ENCODE assay signal across 10 cellular contexts in genomic region chr1:9728451-9729295, GRCh38.
A peak's percentile ranks its signal among the peaks of the same experiment; 100 is the strongest.
DNase-seq lines count a peak whose midpoint lies in the region; ATAC-seq lines count a peak whose summit lies in the region.
"Had no signal": no experiment of that assay in that cellular context is flagged by ENCODE, and none has a peak within 500 bp of the region (broad histone marks: within the 10 kb centered on the region; RNA-seq: fewer than 3 reads in every experiment).

No MANE protein-coding gene starts in this region.

- no peaks in the 10 kb centered on the region for H3K9me3 Mint-ChIP-seq in activated T-helper 1 cell treated with anti-CD3 and anti-CD28 coated beads, Interleukin-12 subunit alpha, Interleukin-12 subunit beta, Interleukin-2, Interleukin-4 antibody, amounts not matched to agents 30 ng/mL and 10 ng/mL and 1 ng/mL, durations not matched to agents 14 hours and 24 hours and 36 hours
- no peaks in the 10 kb centered on the region for H3K9me3 Mint-ChIP-seq in stimulated activated naive CD8-positive, alpha-beta T cell treated with anti-CD3 and anti-CD28 coated beads, Interleukin-15, Interleukin-2, amounts not matched to agents 100 ng/mL and 50 ng/mL, for 24 hours

- DNase-seq in activated gamma-delta T cell treated with Interleukin-2 at 50 U/mL for 16 hours (peak; percentile 43), activated gamma-delta T cell (lab: John Stamatoyannopoulos, UW) (no peak), DMS153 (lab: John Stamatoyannopoulos, UW) (no peak)
- peak; percentile 54 for DNase-seq in activated T-helper 1 cell treated with anti-CD3 and anti-CD28 coated beads, Interleukin-12 subunit alpha, Interleukin-12 subunit beta, Interleukin-2, Interleukin-4 antibody, amounts not matched to agents 30 ng/mL and 10 ng/mL and 1 ng/mL, durations not matched to agents 14 hours and 24 hours and 36 hours (ENCODE audit: low spot score)

- ATAC-seq in HG03039 (IDR thresholded peaks at IDR 0.05; ENCODE audit: unreplicated experiment), result no peak
- ATAC-seq in GM18867 (IDR thresholded peaks at IDR 0.05; ENCODE audit: unreplicated experiment), result no peak
- ATAC-seq: A549 had no signal

- H3K36me3 Mint-ChIP-seq in activated T-helper 1 cell treated with anti-CD3 and anti-CD28 coated beads, Interleukin-12 subunit alpha, Interleukin-12 subunit beta, Interleukin-2, Interleukin-4 antibody, amounts not matched to agents 30 ng/mL and 10 ng/mL and 1 ng/mL, durations not matched to agents 14 hours and 24 hours and 36 hours (ENCODE audit: low read depth), result peaks cover 67% of the 10 kb centered on the region
- peaks cover 80% of the 10 kb centered on the region for H3K36me3 Mint-ChIP-seq in stimulated activated naive CD8-positive, alpha-beta T cell treated with anti-CD3 and anti-CD28 coated beads, Interleukin-15, Interleukin-2, amounts not matched to agents 100 ng/mL and 50 ng/mL, for 24 hours (ENCODE audit: low read depth)

- peaks cover 56% of the 10 kb centered on the region for H3K4me1 Mint-ChIP-seq in activated T-helper 1 cell treated with anti-CD3 and anti-CD28 coated beads, Interleukin-12 subunit alpha, Interleukin-12 subunit beta, Interleukin-2, Interleukin-4 antibody, amounts not matched to agents 30 ng/mL and 10 ng/mL and 1 ng/mL, durations not matched to agents 14 hours and 24 hours and 36 hours (ENCODE audit: low read depth)
- peaks cover 69% of the 10 kb centered on the region for H3K4me1 Mint-ChIP-seq in stimulated activated naive CD8-positive, alpha-beta T cell treated with anti-CD3 and anti-CD28 coated beads, Interleukin-15, Interleukin-2, amounts not matched to agents 100 ng/mL and 50 ng/mL, for 24 hours (ENCODE audit: low read depth)

- H3K27ac ChIP-seq in layer of hippocampus (ENCODE audit: low read depth, low read length), result peak overlapping the region; percentile 36
- H3K27ac ChIP-seq: A549 had no signal

- H3K4me3 Mint-ChIP-seq in activated T-helper 1 cell treated with anti-CD3 and anti-CD28 coated beads, Interleukin-12 subunit alpha, Interleukin-12 subunit beta, Interleukin-2, Interleukin-4 antibody, amounts not matched to agents 30 ng/mL and 10 ng/mL and 1 ng/mL, durations not matched to agents 14 hours and 24 hours and 36 hours, result peak overlapping the region; percentile 72
- peak overlapping the region; percentile 24 for H3K4me3 Mint-ChIP-seq in stimulated activated naive CD8-positive, alpha-beta T cell treated with anti-CD3 and anti-CD28 coated beads, Interleukin-15, Interleukin-2, amounts not matched to agents 100 ng/mL and 50 ng/mL, for 24 hours

- H3K27me3 ChIP-seq in layer of hippocampus (ENCODE audit: control insufficient read depth, insufficient read depth, low read length), result no peaks in the 10 kb centered on the region

- intact Hi-C loops in activated T-helper 1 cell treated with anti-CD3 and anti-CD28 coated beads, Interleukin-12 subunit alpha, Interleukin-12 subunit beta, Interleukin-2, Interleukin-4 antibody, amounts not matched to agents 30 ng/mL and 10 ng/mL and 1 ng/mL, durations not matched to agents 14 hours and 24 hours and 36 hours (cut with micrococcal nuclease), result loop anchor here (1.0 to 2.0 kb wide), 7 partner anchors 11 to 214 kb away; partner anchors contain the start of genes CLSTN1, CTNNBIP1, LZIC and NMNAT1

- peak overlapping the region; percentile 83 for H3K27ac Mint-ChIP-seq in activated T-helper 1 cell treated with anti-CD3 and anti-CD28 coated beads, Interleukin-12 subunit alpha, Interleukin-12 subunit beta, Interleukin-2, Interleukin-4 antibody, amounts not matched to agents 30 ng/mL and 10 ng/mL and 1 ng/mL, durations not matched to agents 14 hours and 24 hours and 36 hours
- H3K27ac Mint-ChIP-seq in stimulated activated naive CD8-positive, alpha-beta T cell treated with anti-CD3 and anti-CD28 coated beads, Interleukin-15, Interleukin-2, amounts not matched to agents 100 ng/mL and 50 ng/mL, for 24 hours, result peak overlapping the region; percentile 64
- H3K27ac Mint-ChIP-seq: progenitor cell of endocrine pancreas had no signal

- H3K27me3 Mint-ChIP-seq in activated T-helper 1 cell treated with anti-CD3 and anti-CD28 coated beads, Interleukin-12 subunit alpha, Interleukin-12 subunit beta, Interleukin-2, Interleukin-4 antibody, amounts not matched to agents 30 ng/mL and 10 ng/mL and 1 ng/mL, durations not matched to agents 14 hours and 24 hours and 36 hours (ENCODE audit: insufficient read depth), result no peaks in the 10 kb centered on the region
- H3K27me3 Mint-ChIP-seq in stimulated activated naive CD8-positive, alpha-beta T cell treated with anti-CD3 and anti-CD28 coated beads, Interleukin-15, Interleukin-2, amounts not matched to agents 100 ng/mL and 50 ng/mL, for 24 hours, result no peaks in the 10 kb centered on the region
- H3K27me3 Mint-ChIP-seq: progenitor cell of endocrine pancreas had no signal

Comparison
In these comparisons a context has a peak if more than half of its experiments do, and no peak if none do; other contexts are left out.
1. DNase-seq: peak in activated gamma-delta T cell treated with Interleukin-2 at 50 U/mL for 16 hours (single experiment) and activated T-helper 1 cell treated with anti-CD3 and anti-CD28 coated beads, Interleukin-12 subunit alpha, Interleukin-12 subunit beta, Interleukin-2, Interleukin-4 antibody, amounts not matched to agents 30 ng/mL and 10 ng/mL and 1 ng/mL, durations not matched to agents 14 hours and 24 hours and 36 hours (single experiment); none in activated gamma-delta T cell (single experiment) and DMS153 (single experiment).